ENCODE assay signal across 12 cellular contexts in the genomic region with DNA sequence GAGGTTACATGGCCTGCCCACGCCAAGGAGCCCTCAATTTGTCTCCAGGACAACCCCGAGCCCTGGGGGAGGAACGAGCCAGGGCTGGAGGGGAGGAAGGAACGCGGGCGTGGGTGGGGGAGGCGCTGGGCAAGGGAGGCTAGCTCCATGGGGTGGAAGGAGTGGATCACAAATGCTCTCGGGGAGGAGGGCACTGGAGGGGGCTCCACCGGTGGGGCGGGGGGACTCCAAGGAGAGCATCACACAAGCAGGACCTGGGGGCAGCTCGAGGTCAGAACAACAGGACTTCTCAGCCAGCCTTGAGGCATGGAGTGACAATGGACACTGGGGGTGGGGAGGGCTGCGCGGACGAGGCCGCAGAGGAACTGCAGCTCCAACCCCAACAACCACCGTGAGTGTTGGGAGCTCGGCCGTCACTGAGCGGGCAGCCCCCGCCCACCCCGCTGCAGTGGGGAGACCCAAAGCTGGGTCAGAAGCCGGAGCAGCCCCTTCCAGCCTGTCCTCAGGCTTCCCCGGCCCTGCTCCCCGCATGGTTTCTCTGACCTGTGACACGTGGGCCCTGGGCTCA. TPM values are rescaled to one million over a fixed set of nuclear protein-coding genes. Genes with fewer than 3 reads are reported as not detected.
DNase-seq lines count a peak whose midpoint lies in the region; ATAC-seq and TF ChIP-seq lines count a peak whose summit lies in the region.
"Had no signal": no experiment of that assay in that cellular context is flagged by ENCODE, and none has a peak within 500 bp of the region (broad histone marks: within the 10 kb centered on the region; RNA-seq: fewer than 3 reads in every experiment).

No MANE protein-coding gene starts in this region.

- no peak overlapping the region for H2AK5ac ChIP-seq in IMR-90 (ENCODE audit: low read depth, low read length)

- H3K27me3 ChIP-seq in IMR-90 (ENCODE audit: control insufficient read depth, insufficient read depth, low read length): peaks cover 2% of the 10 kb centered on the region; the same call in 1 of the 2 replicates

- no peak overlapping the region for H3K4ac ChIP-seq in IMR-90 (ENCODE audit: low read depth, low read length)

- H4K20me1 ChIP-seq in IMR-90 (ENCODE audit: insufficient read depth, low read length): peaks cover 9% of the 10 kb centered on the region

- POLR2A ChIA-PET in IMR-90 (lab: Charles Lee; ENCODE audit: unreplicated experiment): no interaction called here

- H3K4me3 ChIP-seq in IMR-90 (ENCODE audit: insufficient read depth, low read depth, low read length): no peak overlapping the region
- H3K4me3 ChIP-seq: HAP-1, PC-9 had no signal

- no peak overlapping the region for H4K8ac ChIP-seq in IMR-90 (ENCODE audit: low read depth in 2 of 2, low read length in 2 of 2)

- no peak overlapping the region for H2AFZ ChIP-seq in IMR-90 (replicated peaks; ENCODE audit: low read length, poor library complexity)
- H2AFZ ChIP-seq: PC-9 had no signal

- no peak overlapping the region for H3K4me2 ChIP-seq in IMR-90 (ENCODE audit: low read depth, low read length)
- H3K4me2 ChIP-seq: PC-9, SK-N-SH had no signal

- dilution Hi-C loops in IMR-90 (cut with HindIII; ENCODE audit: low sequenced_read_pairs, unreplicated experiment): no loop called here

- no peak overlapping the region for H3K56ac ChIP-seq in IMR-90 (ENCODE audit: extremely low read depth, insufficient read depth, low read length)

- TF ChIP-seq CTCF in C4-2B (conservative IDR thresholded peaks at IDR 0.05): no peak
- no peak for TF ChIP-seq CTCF in IMR-90 (conservative IDR thresholded peaks at IDR 0.05; ENCODE audit: low read depth, low read length)

- no peak overlapping the region for H2BK5ac ChIP-seq in IMR-90 (ENCODE audit: low read depth, low read length, poor library complexity, severe bottlenecking)

- ATAC-seq in IMR-90 (ENCODE audit: low read depth): peak; percentile 33

- no peak overlapping the region for H3K9ac ChIP-seq in IMR-90 (ENCODE audit: low read depth, low read length)
- H3K9ac ChIP-seq: SK-N-SH had no signal

- no peak overlapping the region for H4K91ac ChIP-seq in IMR-90 (ENCODE audit: insufficient read depth, low read depth, low read length)

- H4K5ac ChIP-seq in IMR-90 (ENCODE audit: low read depth, low read length): no peak overlapping the region

- 0% methylated on average over 2 of the region's 25 CpGs; no CpG with 5 or more reads in 1 of the 2 experiments for WGBS in IMR-90 (ENCODE audit: extremely low coverage in 2 of 2, insufficient read length in 1 of 2), 2 experiments

- TF ChIP-seq POLR2A in IMR-90 (IDR thresholded peaks at IDR 0.05; ENCODE audit: low read depth, low read length): no peak

- in situ Hi-C loops in IMR-90 (cut with MboI; ENCODE audit: low sequenced_read_pairs): no loop called here

- H3K36me3 ChIP-seq in IMR-90 (ENCODE audit: control insufficient read depth, insufficient read depth, low read length): no peaks in the 10 kb centered on the region
- H3K36me3 ChIP-seq: HAP-1 had no signal

- H3K4me1 ChIP-seq in IMR-90 (ENCODE audit: control insufficient read depth, insufficient read depth, low read length): peaks cover 9% of the 10 kb centered on the region; the same call in 1 of the 2 replicates

- intact Hi-C loops in IMR-90 (cut with micrococcal nuclease): no loop called here
- intact Hi-C loops in posterior vena cava (cut with DNase I): no loop called here

- CTCF ChIA-PET in IMR-90 (lab: Yijun Ruan, JAX): interaction anchor here (0.7 kb wide), 1 partner anchor 1224 kb away, joined by 3 read pairs; no protein-coding TSS in a partner anchor

- no peaks in the 10 kb centered on the region for H3K9me3 ChIP-seq in IMR-90 (ENCODE audit: control insufficient read depth, insufficient read depth, low read length)
- H3K9me3 ChIP-seq: HAP-1, SK-N-SH had no signal

- no peak for TF ChIP-seq RAD21 in IMR-90 (IDR thresholded peaks at IDR 0.05; ENCODE audit: low read length)

- no peak overlapping the region for H2BK20ac ChIP-seq in IMR-90 (ENCODE audit: low read depth, low read length)

- H3K9me1 ChIP-seq in IMR-90 (ENCODE audit: insufficient read depth, low read length): peaks cover 3% of the 10 kb centered on the region; the same call in 1 of the 2 replicates

- H2BK15ac ChIP-seq in IMR-90 (ENCODE audit: low read depth, low read length): no peak overlapping the region

- no peak for DNase-seq in IMR-90
- peak; percentile 70 for DNase-seq in posterior vena cava (ENCODE audit: low spot score)
- no peak for DNase-seq in nucleus accumbens (lab: John Stamatoyannopoulos, UW)
- no peak for DNase-seq in LoVo (ENCODE audit: low spot score)
- no peak for DNase-seq in NCI-H128 (lab: John Stamatoyannopoulos, UW; ENCODE audit: unreplicated experiment)
- DNase-seq: NCI-H1694 treated with DMSO at 0.1 percent for 48 hours, NCI-H446 treated with DMSO at 0.1 percent for 48 hours, PC-9, SK-N-SH had no signal

- no peak overlapping the region for H3K14ac ChIP-seq in IMR-90 (replicated peaks; ENCODE audit: low read depth, low read length)

- no peaks in the 10 kb centered on the region for H3K79me1 ChIP-seq in IMR-90 (ENCODE audit: low read depth in 1 of 2, low read length in 2 of 2)

- no peak overlapping the region for H2BK120ac ChIP-seq in IMR-90 (ENCODE audit: low read depth, low read length)

- H2AK9ac ChIP-seq in IMR-90 (replicated peaks; ENCODE audit: low read depth, low read length, poor library complexity): no peak overlapping the region

- H3K23ac ChIP-seq in IMR-90 (ENCODE audit: low read depth, low read length): no peak overlapping the region

- BruUV-seq in IMR-90 (replicated peaks; lab: Mats Ljungman, UMichigan): no TSS peak

- H3K18ac ChIP-seq in IMR-90 (ENCODE audit: low read depth, low read length): no peak overlapping the region

- peak overlapping the region; percentile 6; the same call in 1 of the 2 replicates for H3K27ac ChIP-seq in C4-2B
- no peak overlapping the region for H3K27ac ChIP-seq in IMR-90 (ENCODE audit: insufficient read depth, low read length)
- peak overlapping the region; percentile 39 for H3K27ac ChIP-seq in cingulate gyrus (ENCODE audit: low read depth, low read length)
- H3K27ac ChIP-seq: PC-9 had no signal

TF ChIP-seq in IMR-90, 13 proteins besides CTCF, POLR2A, EP300 and RAD21:
- TF ChIP-seq MAFK (IDR thresholded peaks at IDR 0.05; ENCODE audit: low read depth, low read length) (no peak), RCOR1 (IDR thresholded peaks at IDR 0.05; ENCODE audit: insufficient replicate concordance, low read length) (no peak), CHD1 (IDR thresholded peaks at IDR 0.05; ENCODE audit: low read depth, low read length) (no peak), MAZ (IDR thresholded peaks at IDR 0.05; ENCODE audit: borderline replicate concordance, low read depth, low read length) (no peak), SMC3 (IDR thresholded peaks at IDR 0.05; ENCODE audit: low read depth, low read length) (no peak), BHLHE40 (IDR thresholded peaks at IDR 0.05; ENCODE audit: low read depth, low read length) (no peak), MXI1 (IDR thresholded peaks at IDR 0.05; ENCODE audit: borderline replicate concordance, low read depth, low read length) (no peak), RFX5 (IDR thresholded peaks at IDR 0.05; ENCODE audit: low read depth, low read length) (no peak), NFE2L2 (IDR thresholded peaks at IDR 0.05; ENCODE audit: low read depth, low read length) (no peak), CEBPB (IDR thresholded peaks at IDR 0.05; ENCODE audit: low read depth, low read length) (no peak), FOS (IDR thresholded peaks at IDR 0.05; ENCODE audit: low read depth, low read length) (no peak)
- TF ChIP-seq, protein P1, sequence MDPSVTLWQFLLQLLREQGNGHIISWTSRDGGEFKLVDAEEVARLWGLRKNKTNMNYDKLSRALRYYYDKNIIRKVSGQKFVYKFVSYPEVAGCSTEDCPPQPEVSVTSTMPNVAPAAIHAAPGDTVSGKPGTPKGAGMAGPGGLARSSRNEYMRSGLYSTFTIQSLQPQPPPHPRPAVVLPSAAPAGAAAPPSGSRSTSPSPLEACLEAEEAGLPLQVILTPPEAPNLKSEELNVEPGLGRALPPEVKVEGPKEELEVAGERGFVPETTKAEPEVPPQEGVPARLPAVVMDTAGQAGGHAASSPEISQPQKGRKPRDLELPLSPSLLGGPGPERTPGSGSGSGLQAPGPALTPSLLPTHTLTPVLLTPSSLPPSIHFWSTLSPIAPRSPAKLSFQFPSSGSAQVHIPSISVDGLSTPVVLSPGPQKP (IDR thresholded peaks at IDR 0.05; ENCODE audit: borderline replicate concordance, low read depth, low read length): no peak
- TF ChIP-seq, protein P2, sequence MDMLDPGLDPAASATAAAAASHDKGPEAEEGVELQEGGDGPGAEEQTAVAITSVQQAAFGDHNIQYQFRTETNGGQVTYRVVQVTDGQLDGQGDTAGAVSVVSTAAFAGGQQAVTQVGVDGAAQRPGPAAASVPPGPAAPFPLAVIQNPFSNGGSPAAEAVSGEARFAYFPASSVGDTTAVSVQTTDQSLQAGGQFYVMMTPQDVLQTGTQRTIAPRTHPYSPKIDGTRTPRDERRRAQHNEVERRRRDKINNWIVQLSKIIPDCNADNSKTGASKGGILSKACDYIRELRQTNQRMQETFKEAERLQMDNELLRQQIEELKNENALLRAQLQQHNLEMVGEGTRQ (IDR thresholded peaks at IDR 0.05; ENCODE audit: low read depth, low read length): no peak

RNA-seq across cellular contexts. Expression of a gene that starts 41.1 kb away (rescaled TPM):
- total RNA-seq in IMR-90 (2012; rRNA removed) (5.0 TPM in 2 replicates), posterior vena cava (1 to 10 TPM; 6.3 to 9.7 TPM)
- 8.3 and 9.0 TPM in 2 replicates for polyA plus RNA-seq in IMR-90 (2012; rRNA removed)
- 10.5 and 10.6 TPM in 2 replicates for polyA plus RNA-seq in IMR-90 (2012; cell fraction: cytosol; rRNA removed)
- polyA plus RNA-seq in IMR-90 (2012; cell fraction: nucleus; rRNA removed; ENCODE audit: low replicate concordance): 5.9 and 10.3 TPM in 2 replicates
